10 cellular contexts compared by ENCODE assay signal in genomic region chr6:32126880-32127279, GRCh38. TPM values are rescaled to one million over a fixed set of nuclear protein-coding genes. Genes with fewer than 3 reads are reported as not detected.
A peak's percentile ranks its signal among the peaks of the same experiment; 100 is the strongest.
DNase-seq lines count a peak whose midpoint lies in the region; ATAC-seq, FAIRE-seq and TF ChIP-seq lines count a peak whose summit lies in the region.
"Had no signal": no experiment of that assay in that cellular context is flagged by ENCODE, and none has a peak within 500 bp of the region (broad histone marks: within the 10 kb centered on the region; RNA-seq: fewer than 3 reads in every experiment).

No MANE protein-coding gene starts in this region.

- H3K4me3 ChIP-seq in left ventricle myocardium inferior (peak overlapping the region; percentile 84), breast epithelium (peak overlapping the region; percentile 90 to 95 (median 91)), mucosa of rectum (ENCODE audit: low read length in 2 of 2) (peak overlapping the region; percentile 99), vagina (peak overlapping the region; percentile 67 to 97)

- H3K36me3 ChIP-seq in left ventricle myocardium inferior (peaks cover 48% of the 10 kb centered on the region), breast epithelium (peaks cover 6% of the 10 kb centered on the region), mucosa of rectum (ENCODE audit: control insufficient read depth in 2 of 2, insufficient read depth in 2 of 2, low read length in 2 of 2) (peaks cover 24 to 30% of the 10 kb centered on the region in 2 donors), vagina (peaks cover 0 to 32% of the 10 kb centered on the region in 2 donors)

- TF ChIP-seq CTCF in left ventricle myocardium inferior (IDR thresholded peaks at IDR 0.05; ENCODE audit: borderline replicate concordance) (no peak), breast epithelium (IDR thresholded peaks at IDR 0.05) (no peak), vagina (IDR thresholded peaks at IDR 0.05) (no peak)

- FAIRE-seq in GM19239 (lab: Jason Lieb, UNC), result no peak
- FAIRE-seq: TTC549, urothelium cell line had no signal

- H3K27ac ChIP-seq in left ventricle myocardium inferior (replicated peaks) (no peak overlapping the region), breast epithelium (no peak overlapping the region), mucosa of rectum (ENCODE audit: low read depth in 2 of 2, low read length in 2 of 2) (no peak overlapping the region), vagina (peak overlapping the region; percentile 88)

- DNase-seq in left ventricle myocardium inferior (no peak), left ventricle myocardium superior (no peak), breast epithelium (ENCODE audit: low spot score in 2 of 2) (no peak), vagina (ENCODE audit: extremely low spot score in 2 of 2) (no peak), GM19239 (ENCODE audit: insufficient read length, low spot score) (no peak), mucosa of gallbladder (ENCODE audit: low spot score) (no peak)

- ATAC-seq in left ventricle myocardium superior (no peak), HG03025 (IDR thresholded peaks at IDR 0.05; ENCODE audit: low FRiP score, unreplicated experiment) (no peak)

- intact Hi-C loops in left ventricle myocardium inferior (cut with micrococcal nuclease), result no loop called here
- intact Hi-C loops in left ventricle myocardium superior (cut with micrococcal nuclease), result loop anchor here (10.0 kb wide), 1 partner anchor 48 kb away; the partner anchor contains the start of genes AGPAT1 and RNF5
- intact Hi-C loops in breast epithelium (cut with DNase I; ENCODE audit: low total_unique reads), result no loop called here
- intact Hi-C loops in vagina (cut with DNase I), result loop anchor here (10.0 kb wide), 2 partner anchors 48 to 118 kb away; partner anchors contain the start of genes AGPAT1 and RNF5

- H3K9ac ChIP-seq in mucosa of rectum (ENCODE audit: low read depth in 1 of 2, low read length in 2 of 2), result peak overlapping the region; percentile 95 to 98

- H3K4me1 ChIP-seq in left ventricle myocardium inferior (peaks cover 47% of the 10 kb centered on the region), breast epithelium (peaks cover 7 to 21% of the 10 kb centered on the region in 2 donors), mucosa of rectum (ENCODE audit: control insufficient read depth in 2 of 2, insufficient read depth in 2 of 2, low read length in 2 of 2) (peaks cover 25% of the 10 kb centered on the region in 2 donors), vagina (peaks cover 38% of the 10 kb centered on the region)

- no peaks in the 10 kb centered on the region for H3K9me3 ChIP-seq in left ventricle myocardium inferior (replicated peaks)
- no peaks in the 10 kb centered on the region for H3K9me3 ChIP-seq in breast epithelium
- no peaks in the 10 kb centered on the region for H3K9me3 ChIP-seq in mucosa of rectum (ENCODE audit: control insufficient read depth in 2 of 2, low read length in 2 of 2)
- H3K9me3 ChIP-seq in vagina, result no peaks in the 10 kb centered on the region

- H3K27me3 ChIP-seq in left ventricle myocardium inferior (ENCODE audit: low read depth) (no peaks in the 10 kb centered on the region), breast epithelium (no peaks in the 10 kb centered on the region), mucosa of rectum (ENCODE audit: control insufficient read depth in 2 of 2, insufficient read depth in 2 of 2, low read length in 2 of 2) (no peaks in the 10 kb centered on the region), vagina (no peaks in the 10 kb centered on the region)

- TF ChIP-seq POLR2A in breast epithelium (IDR thresholded peaks at IDR 0.05) (no peak), vagina (IDR thresholded peaks at IDR 0.05) (no peak)

RNA-seq across cellular contexts. Expression of gene ATF6B, which starts 1.2 kb away (rescaled TPM):
- total RNA-seq in left ventricle myocardium inferior (29.1 TPM), left ventricle myocardium superior (26.8 TPM), breast epithelium (10 to 100 TPM; 37.0 to 44.8 (median 43.6) TPM), vagina (76.6 TPM), mucosa of gallbladder (119 TPM)

RNA-seq across cellular contexts. Expression of gene FKBPL, which starts 3.2 kb away (rescaled TPM):
- total RNA-seq in left ventricle myocardium inferior (2.7 TPM), left ventricle myocardium superior (2.6 TPM), breast epithelium (1 to 10 TPM; 2.6 to 4.1 (median 2.7) TPM), vagina (2.7 TPM), mucosa of gallbladder (5.0 TPM)

RNA-seq across cellular contexts. Expression of gene TNXB, which starts 17.7 kb away (rescaled TPM):
- total RNA-seq in left ventricle myocardium inferior (73.0 TPM), left ventricle myocardium superior (64.1 TPM), breast epithelium (100 to 1,000 TPM in 1 of 3 donors, 10 to 100 TPM in 2; 32.9 to 109 (median 89.8) TPM), vagina (207 TPM), mucosa of gallbladder (30.1 TPM)

RNA-seq across cellular contexts. Expression of gene PRRT1, which starts 24.9 kb away (rescaled TPM):
- total RNA-seq in left ventricle myocardium inferior, result 1.0 TPM
- total RNA-seq in left ventricle myocardium superior, result 0.27 TPM
- total RNA-seq in breast epithelium, result 1 to 10 TPM in 2 of 3 donors, under 1 TPM in 1; 0.48 to 2.8 (median 1.3) TPM
- 8.8 TPM for total RNA-seq in vagina
- total RNA-seq in mucosa of gallbladder, result 3.7 TPM

RNA-seq across cellular contexts. Expression of gene PPT2, which starts 27.1 kb away (rescaled TPM):
- total RNA-seq in left ventricle myocardium inferior (23.4 TPM), left ventricle myocardium superior (22.6 TPM), breast epithelium (10 to 100 TPM; 18.4 to 59.6 (median 28.5) TPM), vagina (31.9 TPM), mucosa of gallbladder (17.4 TPM)

Comparison
In these comparisons a context has a peak if more than half of its experiments do, and no peak if none do; other contexts are left out.
1. intact Hi-C loops: an anchor here in left ventricle myocardium superior (10.0 kb wide) and vagina (10.0 kb wide); none called in left ventricle myocardium inferior and breast epithelium.